15 cellular contexts compared by ENCODE assay signal in the genomic region with DNA sequence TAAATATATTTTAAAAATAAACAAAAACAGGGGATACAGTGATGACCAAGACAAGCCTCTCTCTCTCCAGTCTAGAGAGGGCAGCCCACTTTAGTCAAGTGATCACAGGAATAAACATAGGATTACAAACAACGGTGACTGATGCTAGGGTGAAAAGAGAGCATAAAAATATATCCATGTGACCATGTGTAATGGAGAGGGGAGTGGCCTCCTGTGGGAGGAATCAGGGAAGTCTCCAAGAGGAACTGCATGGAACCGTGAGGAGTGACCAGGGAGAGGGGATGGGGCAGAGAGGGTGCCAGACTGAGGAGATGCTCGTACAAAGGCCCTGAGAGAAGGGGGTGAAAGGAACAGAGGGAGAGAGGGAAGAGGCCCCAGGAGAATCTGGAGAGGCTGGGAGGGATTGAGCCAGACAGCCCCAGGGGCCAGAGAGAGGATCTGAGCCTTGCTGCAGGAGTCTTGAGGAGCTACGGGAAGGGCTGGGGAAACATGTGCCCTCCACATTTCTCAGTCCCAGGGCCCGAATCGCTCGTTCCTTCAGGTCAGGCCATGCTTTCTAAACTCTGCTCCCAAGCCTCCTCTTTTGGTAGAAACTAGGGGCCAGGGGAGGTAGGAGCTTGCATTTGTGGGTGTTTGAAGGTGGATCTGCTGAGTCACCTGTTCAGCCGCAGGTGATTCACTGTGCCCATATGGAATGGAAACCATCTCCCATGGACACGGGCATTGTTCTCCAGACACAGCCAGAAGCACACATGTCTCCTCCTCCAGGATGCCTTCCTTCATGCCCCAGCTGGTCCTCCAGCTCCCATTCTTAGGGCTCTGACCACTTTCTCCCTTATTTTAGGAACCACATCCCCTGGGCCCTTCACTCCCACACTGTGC.
DNase-seq lines count a peak whose midpoint lies in the region; ATAC-seq, FAIRE-seq and TF ChIP-seq lines count a peak whose summit lies in the region.
"Had no signal": no experiment of that assay in that cellular context is flagged by ENCODE, and none has a peak within 500 bp of the region (broad histone marks: within the 10 kb centered on the region; RNA-seq: fewer than 3 reads in every experiment).

No MANE protein-coding gene starts in this region.

- H3K27ac ChIP-seq in HepG2 (ENCODE audit: extremely low read length, insufficient read depth, low read length) (no peak overlapping the region), thyroid gland (no peak overlapping the region), heart left ventricle (no peak overlapping the region)
- H3K27ac ChIP-seq: sigmoid colon, VCaP had no signal

- H3K36me3 ChIP-seq in HepG2 (replicated peaks in 1 of 2; ENCODE audit: control insufficient read depth in 1 of 2, insufficient read depth in 2 of 2, low read length in 2 of 2) (no peaks in the 10 kb centered on the region), thyroid gland (no peaks in the 10 kb centered on the region), heart left ventricle (no peaks in the 10 kb centered on the region)
- H3K36me3 ChIP-seq: HAP-1, sigmoid colon had no signal

- H3K27me3 ChIP-seq in HepG2 (ENCODE audit: control insufficient read depth in 1 of 2, insufficient read depth in 2 of 2, low read length in 2 of 2) (peaks cover 0 to under 1% of the 10 kb centered on the region in 2 experiments; a peak in 2 of 5 replicates), thyroid gland (no peaks in the 10 kb centered on the region), heart left ventricle (peaks cover 0 to 16% (median 0%) of the 10 kb centered on the region in 9 donors)
- H3K27me3 ChIP-seq: sigmoid colon had no signal

- H3K4me3 ChIP-seq in HepG2 (replicated peaks in 1 of 3; ENCODE audit: insufficient read depth in 1 of 3, low read depth in 2 of 3, low read length in 3 of 3), result no peak overlapping the region
- H3K4me3 ChIP-seq in thyroid gland (replicated peaks in 1 of 3), result no peak overlapping the region
- no peak overlapping the region for H3K4me3 ChIP-seq in heart left ventricle
- H3K4me3 ChIP-seq: HAP-1, sigmoid colon had no signal

- TF ChIP-seq CTCF in HepG2 (CRISPR knock-in tag; IDR thresholded peaks at IDR 0.05), result no peak
- TF ChIP-seq CTCF in thyroid gland (IDR thresholded peaks at IDR 0.05), result no peak
- TF ChIP-seq CTCF in heart left ventricle (IDR thresholded peaks at IDR 0.05), result no peak

- intact Hi-C loops in HepG2 (cut with micrococcal nuclease; ENCODE audit: unreplicated experiment), result loop anchor here (5.0 kb wide), 1 partner anchor 98 kb away; no protein-coding TSS in a partner anchor
- intact Hi-C loops in thyroid gland (cut with DNase I), result no loop called here
- intact Hi-C loops in heart left ventricle (cut with DNase I), result loop anchor here in 1 of 10 donors (5.0 kb wide), 1 partner anchor 52 kb away; no protein-coding TSS in a partner anchor

- H3K9me3 ChIP-seq in HepG2 (ENCODE audit: low read length) (no peaks in the 10 kb centered on the region), thyroid gland (no peaks in the 10 kb centered on the region), heart left ventricle (no peaks in the 10 kb centered on the region)
- H3K9me3 ChIP-seq: HAP-1, sigmoid colon had no signal

- BruUV-seq in HepG2 (replicated peaks; lab: Mats Ljungman, UMichigan), result no TSS peak

- no peak for TF ChIP-seq EP300 in HepG2 (IDR thresholded peaks at IDR 0.05; ENCODE audit: low read depth in 2 of 2, low read length in 2 of 2)
- no peak for TF ChIP-seq EP300 in HepG2 (CRISPR knock-in tag; IDR thresholded peaks at IDR 0.05; ENCODE audit: borderline replicate concordance)

- in situ Hi-C loops in HepG2 (cut with HindIII; ENCODE audit: extremely low pct_ligation_motif_present, low pct_unique_long_range_greater_than_20kb), result loop anchor here (10.0 kb wide), 1 partner anchor 85 kb away; no protein-coding TSS in a partner anchor

- H3K4me2 ChIP-seq in HepG2 (ENCODE audit: low read depth, low read length), result no peak overlapping the region

- TF ChIP-seq POLR2A in HepG2 (IDR thresholded peaks at IDR 0.05; ENCODE audit: insufficient read depth in 1 of 2, low read depth in 2 of 2, low read length in 2 of 2), result no peak
- TF ChIP-seq POLR2A in thyroid gland (IDR thresholded peaks at IDR 0.05), result no peak
- TF ChIP-seq POLR2A in heart left ventricle (IDR thresholded peaks at IDR 0.05), result no peak

- DNase-seq in DMS153 treated with DMSO at 0.1 percent for 48 hours (lab: John Stamatoyannopoulos, UW; ENCODE audit: unreplicated experiment), result peak; percentile 28
- DNase-seq in HT1080 (ENCODE audit: low read depth), result peak; percentile 15
- DNase-seq in SW480 (ENCODE audit: low spot score), result peak; percentile 64
- no peak for DNase-seq in HepG2 (ENCODE audit: low spot score)
- DNase-seq in thyroid gland, result no peak
- no peak for DNase-seq in NCI-H187 treated with DMSO at 0.1 percent for 48 hours (lab: John Stamatoyannopoulos, UW)
- no peak for DNase-seq in KG1 (lab: John Stamatoyannopoulos, UW)
- no peak for DNase-seq in heart left ventricle
- DNase-seq: CD4-positive, alpha-beta T cell; NCI-H1092 treated with DMSO at 0.1 percent for 48 hours; sigmoid colon; stimulated activated naive CD8-positive, alpha-beta T cell treated with anti-CD3 and anti-CD28 coated beads, Interleukin-15, amount 100 ng/mL, for 72 hours had no signal

- H4K20me1 ChIP-seq in HepG2 (ENCODE audit: insufficient read depth, low read length), result no peaks in the 10 kb centered on the region

- no peak overlapping the region for H2AFZ ChIP-seq in HepG2 (ENCODE audit: low read length)

- POLR2A ChIA-PET in HepG2 (lab: Yijun Ruan, JAX), result no interaction called here

- H3K4me1 ChIP-seq in HepG2 (ENCODE audit: insufficient read depth, low read length) (peaks cover 32% of the 10 kb centered on the region), thyroid gland (no peaks in the 10 kb centered on the region), heart left ventricle (no peaks in the 10 kb centered on the region)
- H3K4me1 ChIP-seq: sigmoid colon had no signal

- ATAC-seq in HepG2, result no peak
- no peak for ATAC-seq in heart left ventricle
- ATAC-seq: stimulated activated naive CD8-positive, alpha-beta T cell treated with anti-CD3 and anti-CD28 coated beads, Interleukin-15, amount 100 ng/mL, for 72 hours had no signal

- FAIRE-seq in HepG2 (lab: Jason Lieb, UNC), result no peak
- FAIRE-seq: GM18507 had no signal

- H3K79me2 ChIP-seq in HepG2 (ENCODE audit: insufficient read depth, low read length), result no peaks in the 10 kb centered on the region

- WGBS in HepG2 (ENCODE audit: low lambda C conversion rate), result 40% methylated on average over 9 of the region's 9 CpGs
- WGBS in thyroid gland, 2 donors, result 59 to 68% methylated on average over 9 of the region's 9 CpGs
- WGBS in heart left ventricle, 4 donors, result 62 to 72% (median 64%) methylated on average over 9 of the region's 9 CpGs

- no peak overlapping the region for H3K9ac ChIP-seq in HepG2 (ENCODE audit: insufficient read depth, low read depth, low read length)

- TF ChIP-seq RAD21 in HepG2 (CRISPR knock-in tag; IDR thresholded peaks at IDR 0.05), result no peak

- CTCF ChIA-PET in HepG2 (lab: Yijun Ruan, JAX; ENCODE audit: low intra/inter-chr PET ratio, low total read pairs), result no interaction called here

TF ChIP-seq in HepG2, 621 proteins besides CTCF, POLR2A, EP300 and RAD21:
- TF ChIP-seq ZNF782 (CRISPR knock-in tag; IDR thresholded peaks at IDR 0.05; ENCODE audit: borderline replicate concordance), result no peak
- TF ChIP-seq NFE2L2 (IDR thresholded peaks at IDR 0.05; ENCODE audit: low read length), result peak; percentile 34; the same call in 1 of the 2 replicates

Comparison
In these comparisons a context has a peak if more than half of its experiments do, and no peak if none do; other contexts are left out.
1. DNase-seq: peak in DMS153 treated with DMSO at 0.1 percent for 48 hours (single experiment), HT1080 (single experiment) and SW480 (single experiment); none in HepG2 (single experiment), thyroid gland (0 of 2), NCI-H187 treated with DMSO at 0.1 percent for 48 hours (single experiment), KG1 (single experiment) and heart left ventricle (0 of 5).